30 cellular contexts compared by ENCODE assay signal in the genomic region with DNA sequence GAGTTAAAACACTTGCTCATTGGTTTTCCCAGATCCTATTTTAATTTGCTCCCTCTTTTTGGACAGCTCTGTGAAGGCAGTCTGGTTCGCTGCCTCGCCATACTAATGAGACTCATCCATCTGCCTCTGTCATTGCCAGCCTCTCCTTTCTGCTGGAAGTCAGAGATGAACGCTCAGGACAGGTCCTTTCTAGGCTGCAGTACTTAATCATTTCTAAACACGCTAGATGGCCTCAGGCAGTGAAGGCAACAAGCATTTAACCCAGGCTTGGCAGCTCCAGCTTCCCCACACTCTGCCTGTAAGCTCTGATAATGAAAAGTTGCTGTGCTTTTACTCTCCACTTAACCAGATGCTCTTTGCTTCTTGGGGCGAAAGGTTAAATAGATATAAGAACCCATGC.
A peak's percentile ranks its signal among the peaks of the same experiment; 100 is the strongest.
DNase-seq lines count a peak whose midpoint lies in the region; ATAC-seq and TF ChIP-seq lines count a peak whose summit lies in the region.
"Had no signal": no experiment of that assay in that cellular context is flagged by ENCODE, and none has a peak within 500 bp of the region (broad histone marks: within the 10 kb centered on the region; RNA-seq: fewer than 3 reads in every experiment).

No MANE protein-coding gene starts in this region.

- peaks cover 13% of the 10 kb centered on the region for H3K4me1 Mint-ChIP-seq in endodermal cell
- peaks cover 29% of the 10 kb centered on the region for H3K4me1 Mint-ChIP-seq in neural crest cell
- H3K4me1 Mint-ChIP-seq: activated CD4-positive, alpha-beta T cell treated with anti-CD3 and anti-CD28 coated beads, Interleukin-2, amount 10 ng/mL, durations not matched to agents 24 days and 14 days; activated CD8-positive, alpha-beta memory T cell treated with anti-CD3 and anti-CD28 coated beads, Interleukin-2, amount 10 ng/mL, durations not matched to agents 7 days and 5 days had no signal

- H3K27ac Mint-ChIP-seq in endodermal cell (no peak overlapping the region), neural crest cell (ENCODE audit: unreplicated experiment) (peak overlapping the region; percentile 24)
- H3K27ac Mint-ChIP-seq: activated CD4-positive, alpha-beta T cell treated with anti-CD3 and anti-CD28 coated beads, Interleukin-2, amount 10 ng/mL, durations not matched to agents 24 days and 14 days; activated CD8-positive, alpha-beta memory T cell treated with anti-CD3 and anti-CD28 coated beads, Interleukin-2, amount 10 ng/mL, durations not matched to agents 7 days and 5 days; activated T-cell treated with anti-CD3 and anti-CD28 coated beads, Interleukin-2, amount 50 U/mL, for 72 hours; CD8-positive, alpha-beta T cell; H9 had no signal

- H3K4me3 ChIP-seq in endodermal cell (ENCODE audit: low read length) (no peak overlapping the region), upper lobe of left lung (no peak overlapping the region)
- H3K4me3 ChIP-seq: A549, body of pancreas, lower lobe of right lung, psoas muscle, thoracic aorta had no signal

- no peak for TF ChIP-seq EP300 in upper lobe of left lung (IDR thresholded peaks at IDR 0.05)

- ATAC-seq in upper lobe of left lung (ENCODE audit: low FRiP score in 2 of 2), result no peak
- ATAC-seq: A549; activated CD8-positive, alpha-beta memory T cell treated with anti-CD3 and anti-CD28 coated beads, Interleukin-2, amount 10 ng/mL, durations not matched to agents 7 days and 5 days; activated T-cell treated with anti-CD3 and anti-CD28 coated beads, Interleukin-2, amount 50 U/mL, for 72 hours; body of pancreas; CD8-positive, alpha-beta T cell; lower lobe of right lung; psoas muscle; Right ventricle myocardium inferior; stimulated activated naive CD8-positive, alpha-beta T cell treated with anti-CD3 and anti-CD28 coated beads, Interleukin-15, Interleukin-2, amounts not matched to agents 100 U/mL and 50 U/mL, for 24 hours had no signal

- no peaks in the 10 kb centered on the region for H3K9me3 ChIP-seq in endodermal cell (ENCODE audit: control insufficient read depth, low read length)
- H3K9me3 ChIP-seq in upper lobe of left lung, result no peaks in the 10 kb centered on the region
- H3K9me3 ChIP-seq: A549, body of pancreas, lower lobe of right lung, neutrophil, psoas muscle, thoracic aorta had no signal

- no peaks in the 10 kb centered on the region for H3K27me3 ChIP-seq in endodermal cell (ENCODE audit: control insufficient read depth, insufficient read depth, low read length, poor library complexity, severe bottlenecking)
- no peaks in the 10 kb centered on the region for H3K27me3 ChIP-seq in upper lobe of left lung
- H3K27me3 ChIP-seq: body of pancreas, neutrophil had no signal

- TF ChIP-seq POLR2A in upper lobe of left lung (IDR thresholded peaks at IDR 0.05), result no peak

- H3K9ac ChIP-seq in endodermal cell (ENCODE audit: extremely low read depth, low read length, poor library complexity, severe bottlenecking), result no peak overlapping the region

- H3K36me3 ChIP-seq in endodermal cell (ENCODE audit: control insufficient read depth, insufficient read depth, low read length) (no peaks in the 10 kb centered on the region), upper lobe of left lung (no peaks in the 10 kb centered on the region)
- H3K36me3 ChIP-seq: lower lobe of right lung, neutrophil, thoracic aorta, WERI-Rb-1 had no signal

- DNase-seq in ELF-1 (ENCODE audit: low read depth, low spot score), result peak; percentile 85
- peak; percentile 41 for DNase-seq in NCI-H446 treated with DMSO at 0.1 percent for 48 hours (lab: John Stamatoyannopoulos, UW)
- DNase-seq in endodermal cell, result no peak
- no peak for DNase-seq in neural crest cell (ENCODE audit: low read depth, low spot score)
- no peak for DNase-seq in inferior parietal cortex (ENCODE audit: extremely low spot score)
- DNase-seq in upper lobe of left lung, result no peak
- DNase-seq in activated CD8-positive, alpha-beta memory T cell treated with anti-CD3 and anti-CD28 coated beads for 24 hours, result no peak
- DNase-seq in NCI-H2171 treated with DMSO at 0.1 percent for 48 hours (lab: John Stamatoyannopoulos, UW), result no peak
- DNase-seq: activated CD4-positive, alpha-beta T cell treated with anti-CD3 and anti-CD28 coated beads, Interleukin-2, amount 10 ng/mL, durations not matched to agents 24 days and 14 days; activated CD8-positive, alpha-beta memory T cell treated with anti-CD3 and anti-CD28 coated beads, Interleukin-2, amount 10 ng/mL, durations not matched to agents 7 days and 5 days; activated naive CD4-positive, alpha-beta T cell; activated T-cell treated with anti-CD3 and anti-CD28 coated beads, Interleukin-2, amount 50 U/mL, for 72 hours; AML-193; body of pancreas; CD8-positive, alpha-beta T cell; DMS 273 treated with DMSO at 0.1 percent for 48 hours; EL; H9; kidney; lower lobe of right lung; NCI-H1092 treated with DMSO at 0.1 percent for 48 hours; NCI-H510A treated with DMSO at 0.1 percent for 48 hours; psoas muscle; stimulated activated naive CD8-positive, alpha-beta T cell treated with anti-CD3 and anti-CD28 coated beads, Interleukin-15, Interleukin-2, amounts not matched to agents 100 U/mL and 50 U/mL, for 24 hours; T1000; WERI-Rb-1 had no signal

- TF ChIP-seq CTCF in endodermal cell (conservative IDR thresholded peaks at IDR 0.05), result no peak
- no peak for TF ChIP-seq CTCF in neural crest cell (conservative IDR thresholded peaks at IDR 0.05)
- no peak for TF ChIP-seq CTCF in upper lobe of left lung (IDR thresholded peaks at IDR 0.05)

- WGBS in endodermal cell (ENCODE audit: insufficient coverage in 1 of 2, insufficient read length in 1 of 2), 2 experiments, result 78 to 83% methylated on average over 4 to 5 of the region's 5 CpGs
- 61 to 74% methylated on average over 5 of the region's 5 CpGs for WGBS in upper lobe of left lung, 2 donors

- H3K4me1 ChIP-seq in endodermal cell (ENCODE audit: control insufficient read depth, insufficient read depth, low read length) (no peaks in the 10 kb centered on the region), upper lobe of left lung (no peaks in the 10 kb centered on the region)
- H3K4me1 ChIP-seq: A549, body of pancreas, lower lobe of right lung, psoas muscle had no signal

- H3K9me3 Mint-ChIP-seq in endodermal cell, result no peaks in the 10 kb centered on the region
- no peaks in the 10 kb centered on the region for H3K9me3 Mint-ChIP-seq in neural crest cell
- H3K9me3 Mint-ChIP-seq: activated CD4-positive, alpha-beta T cell treated with anti-CD3 and anti-CD28 coated beads, Interleukin-2, amount 10 ng/mL, durations not matched to agents 24 days and 14 days; activated T-cell treated with anti-CD3 and anti-CD28 coated beads, Interleukin-2, amount 50 U/mL, for 72 hours; CD8-positive, alpha-beta T cell; H9 had no signal

- H3K4me3 Mint-ChIP-seq in endodermal cell (no peak overlapping the region), neural crest cell (no peak overlapping the region)
- H3K4me3 Mint-ChIP-seq: activated CD4-positive, alpha-beta T cell treated with anti-CD3 and anti-CD28 coated beads, Interleukin-2, amount 10 ng/mL, durations not matched to agents 24 days and 14 days; activated CD8-positive, alpha-beta memory T cell treated with anti-CD3 and anti-CD28 coated beads, Interleukin-2, amount 10 ng/mL, durations not matched to agents 7 days and 5 days; activated T-cell treated with anti-CD3 and anti-CD28 coated beads, Interleukin-2, amount 50 U/mL, for 72 hours; CD8-positive, alpha-beta T cell; H9 had no signal

- peak overlapping the region; percentile 78 for H3K27ac ChIP-seq in endodermal cell (ENCODE audit: low read depth, low read length)
- H3K27ac ChIP-seq in upper lobe of left lung, result no peak overlapping the region
- H3K27ac ChIP-seq: A549, body of pancreas, lower lobe of right lung, neutrophil, psoas muscle, thoracic aorta, WERI-Rb-1 had no signal

- no peaks in the 10 kb centered on the region for H3K36me3 Mint-ChIP-seq in endodermal cell (ENCODE audit: low read depth)
- H3K36me3 Mint-ChIP-seq in neural crest cell (ENCODE audit: low read depth), result no peaks in the 10 kb centered on the region
- H3K36me3 Mint-ChIP-seq: activated CD8-positive, alpha-beta memory T cell treated with anti-CD3 and anti-CD28 coated beads, Interleukin-2, amount 10 ng/mL, durations not matched to agents 7 days and 5 days; CD8-positive, alpha-beta T cell had no signal

- no peaks in the 10 kb centered on the region for H3K27me3 Mint-ChIP-seq in endodermal cell (ENCODE audit: insufficient read depth)
- H3K27me3 Mint-ChIP-seq in neural crest cell (ENCODE audit: low read depth), result no peaks in the 10 kb centered on the region
- H3K27me3 Mint-ChIP-seq: activated CD4-positive, alpha-beta T cell treated with anti-CD3 and anti-CD28 coated beads, Interleukin-2, amount 10 ng/mL, durations not matched to agents 24 days and 14 days; activated CD8-positive, alpha-beta memory T cell treated with anti-CD3 and anti-CD28 coated beads, Interleukin-2, amount 10 ng/mL, durations not matched to agents 7 days and 5 days had no signal

Comparison
In these comparisons a context has a peak if more than half of its experiments do, and no peak if none do; other contexts are left out.
1. DNase-seq: peak in ELF-1 (single experiment) and NCI-H446 treated with DMSO at 0.1 percent for 48 hours (single experiment); none in endodermal cell (single experiment), neural crest cell (single experiment), inferior parietal cortex (single experiment), upper lobe of left lung (0 of 2), activated CD8-positive, alpha-beta memory T cell treated with anti-CD3 and anti-CD28 coated beads for 24 hours (single experiment) and NCI-H2171 treated with DMSO at 0.1 percent for 48 hours (single experiment).